8 cellular contexts compared by ENCODE assay signal in the genomic region with DNA sequence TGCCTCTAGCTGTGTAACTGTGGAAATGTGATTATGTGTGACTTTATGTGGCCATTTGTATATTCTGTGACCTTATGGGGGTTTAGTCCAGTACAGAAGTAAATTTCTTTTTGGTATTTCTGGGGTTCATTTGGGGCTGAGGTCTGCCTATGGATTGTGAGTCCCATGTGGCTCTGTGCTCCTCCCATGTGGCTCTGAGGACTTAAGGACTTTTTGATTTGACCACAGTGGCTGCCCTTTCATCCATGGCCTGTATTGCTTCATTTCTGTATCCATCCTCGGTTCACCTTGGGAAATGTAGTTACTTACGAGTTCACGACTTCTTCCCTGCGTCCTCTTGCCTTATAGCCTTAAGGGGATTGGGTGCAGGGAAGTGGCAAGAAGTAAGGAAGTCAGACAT.
DNase-seq lines count a peak whose midpoint lies in the region; ATAC-seq and TF ChIP-seq lines count a peak whose summit lies in the region.

No MANE protein-coding gene starts in this region.

- DNase-seq in T-helper 2 cell treated with Interferon-gamma antibody and Interleukin-4, amounts not matched to agents 5 μg/mL and 100 μg/mL, for 36 hours (ENCODE audit: low spot score) = no peak
- no peak for DNase-seq in T-helper 2 cell
- DNase-seq in iPS DF 6.9 (ENCODE audit: low read depth, low spot score) = no peak
- no peak for DNase-seq in stimulated activated naive CD8-positive, alpha-beta T cell treated with anti-CD3 and anti-CD28 coated beads, Interleukin-15, amount 100 ng/mL, for 72 hours
- no peak for DNase-seq in NOMO-1 (lab: John Stamatoyannopoulos, UW; ENCODE audit: unreplicated experiment in 2 of 2)

- peak overlapping the region; percentile 96 for H3K4me3 Mint-ChIP-seq in T-helper 2 cell treated with Interferon-gamma antibody and Interleukin-4, amounts not matched to agents 5 μg/mL and 100 μg/mL, for 36 hours
- peak overlapping the region; percentile 95 to 97 for H3K4me3 Mint-ChIP-seq in stimulated activated naive CD8-positive, alpha-beta T cell treated with anti-CD3 and anti-CD28 coated beads, Interleukin-15, amount 100 ng/mL, for 72 hours

- no peaks in the 10 kb centered on the region for H3K27me3 Mint-ChIP-seq in T-helper 2 cell treated with Interferon-gamma antibody and Interleukin-4, amounts not matched to agents 5 μg/mL and 100 μg/mL, for 36 hours (ENCODE audit: low read depth)
- H3K27me3 Mint-ChIP-seq in stimulated activated naive CD8-positive, alpha-beta T cell treated with anti-CD3 and anti-CD28 coated beads, Interleukin-15, amount 100 ng/mL, for 72 hours = no peaks in the 10 kb centered on the region

- H3K27me3 ChIP-seq in iPS DF 6.9 (ENCODE audit: control insufficient read depth, insufficient read depth, low read length) = no peaks in the 10 kb centered on the region

- H3K27ac ChIP-seq in iPS DF 6.9 (ENCODE audit: low read length) = no peak overlapping the region

- H3K9me3 ChIP-seq in iPS DF 6.9 (ENCODE audit: control insufficient read depth, insufficient read depth, low read length) = no peaks in the 10 kb centered on the region

- H3K36me3 Mint-ChIP-seq in T-helper 2 cell treated with Interferon-gamma antibody and Interleukin-4, amounts not matched to agents 5 μg/mL and 100 μg/mL, for 36 hours (ENCODE audit: low read depth) = peaks cover 35% of the 10 kb centered on the region

- no peaks in the 10 kb centered on the region for H3K4me1 ChIP-seq in iPS DF 6.9 (ENCODE audit: control insufficient read depth, insufficient read depth, low read length)

- H3K36me3 ChIP-seq in iPS DF 6.9 (ENCODE audit: control insufficient read depth, insufficient read depth, low read length) = no peaks in the 10 kb centered on the region

- peak overlapping the region; percentile 89 for H3K27ac Mint-ChIP-seq in T-helper 2 cell treated with Interferon-gamma antibody and Interleukin-4, amounts not matched to agents 5 μg/mL and 100 μg/mL, for 36 hours
- peak overlapping the region in 1 of 2 donors; percentile 97 for H3K27ac Mint-ChIP-seq in stimulated activated naive CD8-positive, alpha-beta T cell treated with anti-CD3 and anti-CD28 coated beads, Interleukin-15, amount 100 ng/mL, for 72 hours

- H3K4me3 ChIP-seq in WI38 (ENCODE audit: low read depth, low read length) (peak overlapping the region; percentile 97), iPS DF 6.9 (ENCODE audit: low read length) (peak overlapping the region; percentile 90; the same call in 1 of the 2 replicates)

- peaks cover 12% of the 10 kb centered on the region for H3K4me1 Mint-ChIP-seq in T-helper 2 cell treated with Interferon-gamma antibody and Interleukin-4, amounts not matched to agents 5 μg/mL and 100 μg/mL, for 36 hours (ENCODE audit: low read depth)
- H3K4me1 Mint-ChIP-seq in stimulated activated naive CD8-positive, alpha-beta T cell treated with anti-CD3 and anti-CD28 coated beads, Interleukin-15, amount 100 ng/mL, for 72 hours = peaks cover 14% of the 10 kb centered on the region

- TF ChIP-seq CTCF in WI38 (IDR thresholded peaks at IDR 0.05; ENCODE audit: low read depth, low read length) = no peak

- H3K9me3 Mint-ChIP-seq in T-helper 2 cell treated with Interferon-gamma antibody and Interleukin-4, amounts not matched to agents 5 μg/mL and 100 μg/mL, for 36 hours = peaks cover 43% of the 10 kb centered on the region
- H3K9me3 Mint-ChIP-seq in stimulated activated naive CD8-positive, alpha-beta T cell treated with anti-CD3 and anti-CD28 coated beads, Interleukin-15, amount 100 ng/mL, for 72 hours = peaks cover 12 to 19% of the 10 kb centered on the region in 2 donors

- WGBS in iPS DF 6.9 (ENCODE audit: insufficient coverage, insufficient read length) = no CpG with 5 or more reads among the region's 4 CpGs

- ATAC-seq in stimulated activated naive CD8-positive, alpha-beta T cell treated with anti-CD3 and anti-CD28 coated beads, Interleukin-15, amount 100 ng/mL, for 72 hours = no peak
- no peak for ATAC-seq in HG03520 (IDR thresholded peaks at IDR 0.05; ENCODE audit: unreplicated experiment)
- no peak for ATAC-seq in HG02798 (IDR thresholded peaks at IDR 0.05; ENCODE audit: poor library complexity, unreplicated experiment)
